31 cellular contexts compared by ENCODE assay signal in genomic region chr17:54085934-54086333, GRCh38.
DNase-seq lines count a peak whose midpoint lies in the region; ATAC-seq and TF ChIP-seq lines count a peak whose summit lies in the region.
"Had no signal": no experiment of that assay in that cellular context is flagged by ENCODE, and none has a peak within 500 bp of the region (broad histone marks: within the 10 kb centered on the region; RNA-seq: fewer than 3 reads in every experiment).

No MANE protein-coding gene starts in this region.

- peaks cover 27% of the 10 kb centered on the region for H3K9me3 Mint-ChIP-seq in activated B cell treated with CpG ODN at 0.5 μM for 24 hours
- H3K9me3 Mint-ChIP-seq in activated naive CD8-positive, alpha-beta T cell treated with anti-CD3 and anti-CD28 coated beads, Interleukin-2, amount 50 U/mL, for 24 hours, result peaks cover 9% of the 10 kb centered on the region

- POLR2A ChIA-PET in activated B cell treated with CpG ODN at 0.5 μM for 24 hours (lab: Charles Lee), result no interaction called here

- no peak overlapping the region for H3K4me3 Mint-ChIP-seq in activated B cell treated with CpG ODN at 0.5 μM for 24 hours
- no peak overlapping the region for H3K4me3 Mint-ChIP-seq in activated naive CD8-positive, alpha-beta T cell treated with anti-CD3 and anti-CD28 coated beads, Interleukin-2, amount 50 U/mL, for 24 hours
- H3K4me3 Mint-ChIP-seq: activated naive CD4-positive, alpha-beta T cell treated with anti-CD3 and anti-CD28 coated beads, Interleukin-2, amount 50 U/mL, for 24 hours; activated T-cell treated with anti-CD3 and anti-CD28 coated beads, Interleukin-2, amount 50 U/mL, for 72 hours; CD4-positive, alpha-beta T cell; central memory CD8-positive, alpha-beta T cell; nephron; stimulated activated memory B cell treated with anti-CD40 and anti-IgM and Interleukin-4, amounts not matched to agents 10 μg/mL and 1 μg/mL and 100 μg/mL, for 72 hours had no signal

- H3K36me3 Mint-ChIP-seq in activated B cell treated with CpG ODN at 0.5 μM for 24 hours (ENCODE audit: low read depth), result no peaks in the 10 kb centered on the region
- H3K36me3 Mint-ChIP-seq in activated naive CD8-positive, alpha-beta T cell treated with anti-CD3 and anti-CD28 coated beads, Interleukin-2, amount 50 U/mL, for 24 hours (ENCODE audit: low read depth), result no peaks in the 10 kb centered on the region
- H3K36me3 Mint-ChIP-seq: activated naive CD4-positive, alpha-beta T cell treated with anti-CD3 and anti-CD28 coated beads, Interleukin-2, amount 50 U/mL, for 24 hours; stimulated activated memory B cell treated with anti-CD40 and anti-IgM and Interleukin-4, amounts not matched to agents 10 μg/mL and 1 μg/mL and 100 μg/mL, for 72 hours had no signal

- H3K4me3 ChIP-seq in upper lobe of right lung, result no peak overlapping the region
- H3K4me3 ChIP-seq: GM12878, left lung, PC-9, prostate gland, testis had no signal

- peaks cover 5% of the 10 kb centered on the region for H3K4me1 ChIP-seq in upper lobe of right lung
- H3K4me1 ChIP-seq: left lung, prostate gland, testis had no signal

- peak overlapping the region; percentile 11 for H3K27ac ChIP-seq in upper lobe of right lung
- H3K27ac ChIP-seq: 22Rv1, KMS-11, PC-9, prostate gland, testis had no signal

- H3K27me3 Mint-ChIP-seq in activated B cell treated with CpG ODN at 0.5 μM for 24 hours, result no peaks in the 10 kb centered on the region
- H3K27me3 Mint-ChIP-seq in activated naive CD8-positive, alpha-beta T cell treated with anti-CD3 and anti-CD28 coated beads, Interleukin-2, amount 50 U/mL, for 24 hours, result no peaks in the 10 kb centered on the region
- H3K27me3 Mint-ChIP-seq: activated naive CD4-positive, alpha-beta T cell treated with anti-CD3 and anti-CD28 coated beads, Interleukin-2, amount 50 U/mL, for 24 hours; CD4-positive, alpha-beta T cell; central memory CD8-positive, alpha-beta T cell; stimulated activated memory B cell treated with anti-CD40 and anti-IgM and Interleukin-4, amounts not matched to agents 10 μg/mL and 1 μg/mL and 100 μg/mL, for 72 hours had no signal

- H3K27me3 ChIP-seq in upper lobe of right lung, result no peaks in the 10 kb centered on the region
- H3K27me3 ChIP-seq: left lung, testis had no signal

- ATAC-seq in activated B cell treated with CpG ODN at 0.5 μM for 24 hours (ENCODE audit: low read depth) (no peak), upper lobe of right lung (no peak), GM21786 (IDR thresholded peaks at IDR 0.05; ENCODE audit: unreplicated experiment) (no peak)
- no peak for ATAC-seq in activated naive CD8-positive, alpha-beta T cell treated with anti-CD3 and anti-CD28 coated beads, Interleukin-2, amount 50 U/mL, for 24 hours
- ATAC-seq: activated T-cell treated with anti-CD3 and anti-CD28 coated beads, Interleukin-2, amount 50 U/mL, for 72 hours; GM12878; left lung; stimulated activated memory B cell treated with anti-CD40 and anti-IgM and Interleukin-4, amounts not matched to agents 10 μg/mL and 1 μg/mL and 100 μg/mL, for 72 hours had no signal

- DNase-seq in NCI-H82 (lab: John Stamatoyannopoulos, UW) (peak; percentile 5), NCI-H82 treated with DMSO at 0.1 percent for 48 hours (lab: John Stamatoyannopoulos, UW; ENCODE audit: unreplicated experiment) (no peak), activated B cell treated with CpG ODN at 0.5 μM for 24 hours (peak; percentile 4), islet precursor cell (peak; percentile 89), upper lobe of right lung (peak; percentile 54), D341Med (ENCODE audit: low spot score) (no peak)
- no peak for DNase-seq in activated naive CD8-positive, alpha-beta T cell treated with anti-CD3 and anti-CD28 coated beads, Interleukin-2, amount 50 U/mL, for 24 hours
- DNase-seq: activated CD4-positive, alpha-beta T cell treated with anti-CD3 and anti-CD28 coated beads for 4 hours; activated T-cell treated with anti-CD3 and anti-CD28 coated beads, Interleukin-2, amount 50 U/mL, for 72 hours; aorta; CD4-positive, alpha-beta T cell; DMS79 treated with DMSO at 0.1 percent for 48 hours; effector CD8-positive, alpha-beta T cell; midbrain; NCI-H1092 treated with DMSO at 0.1 percent for 48 hours; NCI-H1930; PC-9; SIG-M5; stimulated activated CD4-positive, alpha-beta T cell treated with anti-CD3 and anti-CD28 coated beads, Interleukin-1b, Interleukin-23, amount 100 ng/mL, for 48 hours; T-helper 1 cell; testis had no signal

- TF ChIP-seq CTCF in activated B cell treated with CpG ODN at 0.5 μM for 24 hours (IDR thresholded peaks at IDR 0.05), result no peak
- no peak for TF ChIP-seq CTCF in upper lobe of right lung (IDR thresholded peaks at IDR 0.05)

- H3K9me3 ChIP-seq in upper lobe of right lung, result no peaks in the 10 kb centered on the region
- H3K9me3 ChIP-seq: prostate gland, testis had no signal

- no peaks in the 10 kb centered on the region for H3K4me1 Mint-ChIP-seq in activated B cell treated with CpG ODN at 0.5 μM for 24 hours
- H3K4me1 Mint-ChIP-seq in activated naive CD8-positive, alpha-beta T cell treated with anti-CD3 and anti-CD28 coated beads, Interleukin-2, amount 50 U/mL, for 24 hours, result no peaks in the 10 kb centered on the region
- H3K4me1 Mint-ChIP-seq: activated naive CD4-positive, alpha-beta T cell treated with anti-CD3 and anti-CD28 coated beads, Interleukin-2, amount 50 U/mL, for 24 hours; central memory CD8-positive, alpha-beta T cell; nephron; stimulated activated memory B cell treated with anti-CD40 and anti-IgM and Interleukin-4, amounts not matched to agents 10 μg/mL and 1 μg/mL and 100 μg/mL, for 72 hours had no signal

- no peak overlapping the region for H3K27ac Mint-ChIP-seq in activated B cell treated with CpG ODN at 0.5 μM for 24 hours
- no peak overlapping the region for H3K27ac Mint-ChIP-seq in activated naive CD8-positive, alpha-beta T cell treated with anti-CD3 and anti-CD28 coated beads, Interleukin-2, amount 50 U/mL, for 24 hours
- H3K27ac Mint-ChIP-seq: activated naive CD4-positive, alpha-beta T cell treated with anti-CD3 and anti-CD28 coated beads, Interleukin-2, amount 50 U/mL, for 24 hours; activated T-cell treated with anti-CD3 and anti-CD28 coated beads, Interleukin-2, amount 50 U/mL, for 72 hours; CD4-positive, alpha-beta T cell; nephron; stimulated activated memory B cell treated with anti-CD40 and anti-IgM and Interleukin-4, amounts not matched to agents 10 μg/mL and 1 μg/mL and 100 μg/mL, for 72 hours had no signal

- H3K36me3 ChIP-seq in upper lobe of right lung, result no peaks in the 10 kb centered on the region
- H3K36me3 ChIP-seq: left lung, prostate gland had no signal

- intact Hi-C loops in activated B cell treated with CpG ODN at 0.5 μM for 24 hours (cut with micrococcal nuclease), result no loop called here
- intact Hi-C loops in upper lobe of right lung (cut with DNase I), result no loop called here

- CTCF ChIA-PET in activated B cell treated with CpG ODN at 0.5 μM for 24 hours (lab: Charles Lee), result no interaction called here

Comparison
In these comparisons a context has a peak if more than half of its experiments do, and no peak if none do; other contexts are left out.
1. DNase-seq: peak in NCI-H82 (single experiment), activated B cell treated with CpG ODN at 0.5 μM for 24 hours (single experiment), islet precursor cell (single experiment) and upper lobe of right lung (single experiment); none in NCI-H82 treated with DMSO at 0.1 percent for 48 hours (single experiment), D341Med (single experiment) and activated naive CD8-positive, alpha-beta T cell treated with anti-CD3 and anti-CD28 coated beads, Interleukin-2, amount 50 U/mL, for 24 hours (single experiment).